Comparison of ENCODE assay signal across 8 cellular contexts in the genomic region with DNA sequence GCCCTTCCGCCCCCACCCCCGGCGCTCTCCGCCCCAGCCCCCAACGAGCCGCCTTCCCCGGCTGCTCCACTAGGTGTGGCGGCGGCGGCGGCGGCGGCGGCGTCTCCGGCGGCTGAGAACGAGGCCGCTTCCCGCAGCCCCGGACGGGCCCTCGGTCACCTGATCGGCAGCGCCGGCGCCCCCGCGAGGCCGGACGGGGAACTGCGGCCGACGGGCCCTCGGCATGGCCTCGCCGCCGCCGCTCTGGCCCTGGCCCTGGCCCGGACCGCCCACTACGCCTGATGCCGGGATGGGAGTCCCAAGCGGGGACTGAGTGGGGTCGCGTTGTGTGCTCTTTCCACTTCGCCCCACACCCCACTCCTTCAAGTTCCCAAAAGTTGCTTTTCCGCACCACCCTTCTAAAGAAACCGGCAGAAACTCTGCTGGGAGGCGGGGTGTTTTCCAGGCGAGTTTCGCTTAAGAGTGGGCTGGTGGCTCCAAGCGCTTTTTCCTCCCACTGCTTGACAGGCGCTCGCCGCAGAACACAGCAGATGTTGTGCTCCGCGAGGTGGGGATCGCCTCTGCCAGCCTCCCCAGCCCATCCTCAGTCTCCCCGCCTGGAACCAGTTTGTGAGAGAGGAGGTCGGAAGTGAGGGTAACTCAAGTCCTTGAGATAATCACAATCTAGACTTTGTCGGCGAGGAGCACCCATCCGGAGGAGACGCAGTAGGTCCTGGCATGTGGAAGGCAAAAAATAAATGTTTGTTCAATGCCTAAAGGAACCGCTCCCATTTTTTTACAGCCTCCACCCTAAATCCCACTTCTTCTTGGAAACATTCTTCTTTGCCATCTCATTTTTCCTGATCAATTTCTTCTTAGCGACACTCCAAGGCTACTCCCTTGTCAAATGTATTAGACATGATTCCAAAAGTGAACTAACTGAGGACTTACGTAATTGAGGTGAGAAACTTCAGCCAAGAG. TPM values are rescaled to one million over a fixed set of nuclear protein-coding genes. Genes with fewer than 3 reads are reported as not detected.
DNase-seq lines count a peak whose midpoint lies in the region; ATAC-seq and TF ChIP-seq lines count a peak whose summit lies in the region.

A gene with protein sequence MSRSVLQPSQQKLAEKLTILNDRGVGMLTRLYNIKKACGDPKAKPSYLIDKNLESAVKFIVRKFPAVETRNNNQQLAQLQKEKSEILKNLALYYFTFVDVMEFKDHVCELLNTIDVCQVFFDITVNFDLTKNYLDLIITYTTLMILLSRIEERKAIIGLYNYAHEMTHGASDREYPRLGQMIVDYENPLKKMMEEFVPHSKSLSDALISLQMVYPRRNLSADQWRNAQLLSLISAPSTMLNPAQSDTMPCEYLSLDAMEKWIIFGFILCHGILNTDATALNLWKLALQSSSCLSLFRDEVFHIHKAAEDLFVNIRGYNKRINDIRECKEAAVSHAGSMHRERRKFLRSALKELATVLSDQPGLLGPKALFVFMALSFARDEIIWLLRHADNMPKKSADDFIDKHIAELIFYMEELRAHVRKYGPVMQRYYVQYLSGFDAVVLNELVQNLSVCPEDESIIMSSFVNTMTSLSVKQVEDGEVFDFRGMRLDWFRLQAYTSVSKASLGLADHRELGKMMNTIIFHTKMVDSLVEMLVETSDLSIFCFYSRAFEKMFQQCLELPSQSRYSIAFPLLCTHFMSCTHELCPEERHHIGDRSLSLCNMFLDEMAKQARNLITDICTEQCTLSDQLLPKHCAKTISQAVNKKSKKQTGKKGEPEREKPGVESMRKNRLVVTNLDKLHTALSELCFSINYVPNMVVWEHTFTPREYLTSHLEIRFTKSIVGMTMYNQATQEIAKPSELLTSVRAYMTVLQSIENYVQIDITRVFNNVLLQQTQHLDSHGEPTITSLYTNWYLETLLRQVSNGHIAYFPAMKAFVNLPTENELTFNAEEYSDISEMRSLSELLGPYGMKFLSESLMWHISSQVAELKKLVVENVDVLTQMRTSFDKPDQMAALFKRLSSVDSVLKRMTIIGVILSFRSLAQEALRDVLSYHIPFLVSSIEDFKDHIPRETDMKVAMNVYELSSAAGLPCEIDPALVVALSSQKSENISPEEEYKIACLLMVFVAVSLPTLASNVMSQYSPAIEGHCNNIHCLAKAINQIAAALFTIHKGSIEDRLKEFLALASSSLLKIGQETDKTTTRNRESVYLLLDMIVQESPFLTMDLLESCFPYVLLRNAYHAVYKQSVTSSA (minus strand): TSS at position 117 of the 960 bp plus-strand sequence. CDS start 358 bp downstream, outside the sequence.

- peaks cover 35% of the 10 kb centered on the region for H3K27me3 Mint-ChIP-seq in activated CD4-positive, alpha-beta memory T cell treated with anti-CD3 and anti-CD28 coated beads for 36 hours

- peak; percentile 76 for DNase-seq in A172 (ENCODE audit: low spot score)
- peak; percentile 74 for DNase-seq in NCI-H446 treated with DMSO at 0.1 percent for 48 hours (lab: John Stamatoyannopoulos, UW)
- peak; percentile 90 for DNase-seq in activated CD4-positive, alpha-beta memory T cell treated with anti-CD3 and anti-CD28 coated beads for 36 hours
- peak; percentile 59 to 88 (median 76) for DNase-seq in dorsolateral prefrontal cortex
- peak; percentile 87 to 97 for DNase-seq in left lung
- peak; percentile 91 to 93 for DNase-seq in stimulated activated CD4-positive, alpha-beta T cell treated with anti-CD3 and anti-CD28 coated beads, Interleukin-2, amount 100 ng/mL, for 24 hours

- H3K4me1 ChIP-seq in left lung: peaks cover 4 to 32% of the 10 kb centered on the region in 2 donors

- no peaks in the 10 kb centered on the region for H3K27me3 ChIP-seq in dorsolateral prefrontal cortex
- peaks cover 0 to 92% of the 10 kb centered on the region in 2 donors for H3K27me3 ChIP-seq in left lung

- H3K9me3 Mint-ChIP-seq in activated CD4-positive, alpha-beta memory T cell treated with anti-CD3 and anti-CD28 coated beads for 36 hours: no peaks in the 10 kb centered on the region

- intact Hi-C loops in activated CD4-positive, alpha-beta memory T cell treated with anti-CD3 and anti-CD28 coated beads for 36 hours (cut with micrococcal nuclease): loop anchor here (1.0 to 5.0 kb wide), 4 partner anchors 40 to 322 kb away; a partner anchor contains a TSS
- intact Hi-C loops in dorsolateral prefrontal cortex (cut with DNase I) (loop anchor here (2.0 to 5.0 kb wide), 3 partner anchors 40 to 278 kb away; a partner anchor contains a TSS), left lung (cut with DNase I) (no loop called here)

- H3K4me3 Mint-ChIP-seq in activated CD4-positive, alpha-beta memory T cell treated with anti-CD3 and anti-CD28 coated beads for 36 hours: peak within 1 kb of the TSS; percentile 78

- H3K27ac ChIP-seq in dorsolateral prefrontal cortex: peak within 1 kb of the TSS; percentile 58 to 99 (median 95)
- H3K27ac ChIP-seq in left lung: peak within 1 kb of the TSS; percentile 93 to 99

- H3K4me1 Mint-ChIP-seq in activated CD4-positive, alpha-beta memory T cell treated with anti-CD3 and anti-CD28 coated beads for 36 hours (ENCODE audit: low read depth): peaks cover 28% of the 10 kb centered on the region

- H3K36me3 ChIP-seq in left lung: no peaks in the 10 kb centered on the region

- no peaks in the 10 kb centered on the region for H3K9me3 ChIP-seq in left lung

- peak within 1 kb of the TSS; percentile 51 for H3K27ac Mint-ChIP-seq in activated CD4-positive, alpha-beta memory T cell treated with anti-CD3 and anti-CD28 coated beads for 36 hours

- peak within 1 kb of the TSS; percentile 52 to 93 (median 81) for H3K4me3 ChIP-seq in dorsolateral prefrontal cortex
- H3K4me3 ChIP-seq in left lung: peak within 1 kb of the TSS; percentile 56 to 64

- TF ChIP-seq CTCF in dorsolateral prefrontal cortex (IDR thresholded peaks at IDR 0.05 in 54 of 56, conservative IDR thresholded peaks at IDR 0.05 in 2 of 56; ENCODE audit: low read depth in 1 of 56, partially characterized antibody in 56 of 56) (peak; percentile 45 to 99 (median 86)), left lung (IDR thresholded peaks at IDR 0.05) (peak; percentile 87 to 95)

- POLR2A ChIA-PET in activated CD4-positive, alpha-beta memory T cell treated with anti-CD3 and anti-CD28 coated beads for 36 hours (lab: Charles Lee): no interaction called here

- CTCF ChIA-PET in activated CD4-positive, alpha-beta memory T cell treated with anti-CD3 and anti-CD28 coated beads for 36 hours (lab: Charles Lee): interaction anchor here (0.6 to 0.9 kb wide), 2 partner anchors 307 to 367 kb away, joined by 3 read pairs; no protein-coding TSS in a partner anchor

- H3K36me3 Mint-ChIP-seq in activated CD4-positive, alpha-beta memory T cell treated with anti-CD3 and anti-CD28 coated beads for 36 hours: no peaks in the 10 kb centered on the region

- ATAC-seq in GM18519 (IDR thresholded peaks at IDR 0.05; ENCODE audit: low FRiP score, unreplicated experiment) (peak; percentile 58), HG03064 (IDR thresholded peaks at IDR 0.05; ENCODE audit: low read depth, unreplicated experiment) (peak; percentile 73), left lung (peak; percentile 96)

RNA-seq across cellular contexts. Expression of the gene that starts here (rescaled TPM):
- 186 and 213 TPM in 2 replicates for total RNA-seq in A172 (2014; rRNA removed; shearing (Covaris generic))
- 10 to 100 TPM; 18.8 to 21.7 TPM for total RNA-seq in activated CD4-positive, alpha-beta memory T cell treated with anti-CD3 and anti-CD28 coated beads for 36 hours
- 100 to 1,000 TPM; 121 to 310 (median 210) TPM for total RNA-seq in dorsolateral prefrontal cortex
- total RNA-seq in left lung: 100 to 1,000 TPM; 119 to 128 TPM

Comparison
In these comparisons a context has a peak if more than half of its experiments do, and no peak if none do; other contexts are left out.
1. Peak in every context shown above with its lines: DNase-seq, ATAC-seq, H3K4me3 ChIP-seq and H3K27ac ChIP-seq.
2. intact Hi-C loops: an anchor here in activated CD4-positive, alpha-beta memory T cell treated with anti-CD3 and anti-CD28 coated beads for 36 hours (1.0 to 5.0 kb wide) and dorsolateral prefrontal cortex (2.0 to 5.0 kb wide); none called in left lung.